ENCODE assay signal across 18 cellular contexts in the genomic region with DNA sequence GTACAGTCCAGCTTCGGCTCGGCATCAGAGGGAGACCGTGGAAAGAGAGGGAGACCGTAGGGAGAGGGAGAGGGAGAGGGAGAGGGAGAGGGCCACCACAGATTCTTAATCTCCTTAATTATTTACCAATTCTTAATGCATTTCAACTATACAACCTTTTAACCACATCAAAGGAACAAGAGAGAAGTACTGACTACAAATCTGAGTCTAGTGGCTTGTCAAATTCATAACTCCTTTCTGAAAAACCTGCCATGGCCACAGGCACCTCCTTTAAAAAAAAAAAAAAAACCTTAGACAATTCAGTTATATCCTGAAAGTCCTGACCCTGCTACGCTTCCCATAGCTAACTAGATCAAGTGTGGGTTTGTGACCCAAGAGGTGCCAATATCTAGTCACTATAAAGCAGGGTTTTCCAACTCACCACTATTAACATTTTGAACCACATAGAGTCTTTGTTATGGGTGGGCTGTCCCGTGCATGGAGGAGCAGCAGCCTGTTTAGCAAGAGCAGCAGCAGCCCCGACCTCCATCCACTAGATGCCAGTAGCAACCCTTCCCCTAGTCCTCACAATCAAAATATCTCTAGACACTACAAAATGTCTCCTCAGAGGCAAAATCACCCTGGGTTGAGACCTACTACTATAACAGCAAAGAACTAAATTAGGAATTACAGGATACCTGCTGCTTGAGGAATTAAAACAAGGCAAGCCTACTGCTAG. TPM values are rescaled to one million over a fixed set of nuclear protein-coding genes. Genes with fewer than 3 reads are reported as not detected.
DNase-seq lines count a peak whose midpoint lies in the region; ATAC-seq and TF ChIP-seq lines count a peak whose summit lies in the region.
"Had no signal": no experiment of that assay in that cellular context is flagged by ENCODE, and none has a peak within 500 bp of the region (broad histone marks: within the 10 kb centered on the region; RNA-seq: fewer than 3 reads in every experiment).

No MANE protein-coding gene starts in this region.

- intact Hi-C loops in activated CD8-positive, alpha-beta T cell treated with anti-CD3 and anti-CD28 coated beads for 36 hours (cut with micrococcal nuclease): no loop called here
- intact Hi-C loops in naive thymus-derived CD4-positive, alpha-beta T cell (cut with micrococcal nuclease): no loop called here
- intact Hi-C loops in esophagus muscularis mucosa (cut with DNase I): no loop called here

- no peak overlapping the region for H3K4me3 ChIP-seq in naive thymus-derived CD4-positive, alpha-beta T cell (ENCODE audit: low read length)
- H3K4me3 ChIP-seq in esophagus muscularis mucosa: no peak overlapping the region
- H3K4me3 ChIP-seq: A549, body of pancreas had no signal

- H3K27ac ChIP-seq in naive thymus-derived CD4-positive, alpha-beta T cell (ENCODE audit: low read depth, low read length): no peak overlapping the region
- no peak overlapping the region for H3K27ac ChIP-seq in esophagus muscularis mucosa (replicated peaks in 1 of 4)
- H3K27ac ChIP-seq: A549, body of pancreas had no signal

- TF ChIP-seq EP300 in esophagus muscularis mucosa (IDR thresholded peaks at IDR 0.05): no peak

- peak overlapping the region in 1 of 2 donors; percentile 7 for H3K4me3 Mint-ChIP-seq in activated T-cell treated with anti-CD3 and anti-CD28 coated beads, Interleukin-2, amount 50 U/mL, for 72 hours
- H3K4me3 Mint-ChIP-seq in activated CD8-positive, alpha-beta T cell treated with anti-CD3 and anti-CD28 coated beads for 36 hours: no peak overlapping the region
- peak overlapping the region in 7 of 10 donors; percentile 3 to 50 (median 29) for H3K4me3 Mint-ChIP-seq in naive thymus-derived CD4-positive, alpha-beta T cell

- H3K36me3 ChIP-seq in naive thymus-derived CD4-positive, alpha-beta T cell (ENCODE audit: control insufficient read depth in 2 of 3, insufficient read depth in 3 of 3, low read length in 3 of 3): no peaks in the 10 kb centered on the region
- peaks cover 0 to 5% (median 2%) of the 10 kb centered on the region in 4 donors for H3K36me3 ChIP-seq in esophagus muscularis mucosa

- H3K4me1 Mint-ChIP-seq in activated T-cell treated with anti-CD3 and anti-CD28 coated beads, Interleukin-2, amount 50 U/mL, for 72 hours (ENCODE audit: low read depth): peaks cover 20% of the 10 kb centered on the region
- peaks cover 34% of the 10 kb centered on the region for H3K4me1 Mint-ChIP-seq in activated CD8-positive, alpha-beta T cell treated with anti-CD3 and anti-CD28 coated beads for 36 hours (ENCODE audit: low read depth)
- H3K4me1 Mint-ChIP-seq in naive thymus-derived CD4-positive, alpha-beta T cell: peaks cover 22 to 64% (median 43%) of the 10 kb centered on the region in 7 donors

- H3K36me3 Mint-ChIP-seq in activated T-cell treated with anti-CD3 and anti-CD28 coated beads, Interleukin-2, amount 50 U/mL, for 72 hours (ENCODE audit: insufficient read depth in 2 of 2): peaks cover 0 to 3% of the 10 kb centered on the region in 2 donors
- H3K36me3 Mint-ChIP-seq in activated CD8-positive, alpha-beta T cell treated with anti-CD3 and anti-CD28 coated beads for 36 hours (ENCODE audit: low read depth): peaks cover 18% of the 10 kb centered on the region
- H3K36me3 Mint-ChIP-seq in naive thymus-derived CD4-positive, alpha-beta T cell: peaks cover 0 to 21% (median 13%) of the 10 kb centered on the region in 5 donors

- DNase-seq in activated T-cell treated with anti-CD3 and anti-CD28 coated beads, Interleukin-2, amount 50 U/mL, for 72 hours: no peak
- no peak for DNase-seq in activated T-cell treated with anti-CD3 and anti-CD28 coated beads for 4 hours
- DNase-seq in activated CD8-positive, alpha-beta T cell treated with anti-CD3 and anti-CD28 coated beads for 36 hours: peak; percentile 22
- DNase-seq in naive thymus-derived CD4-positive, alpha-beta T cell: no peak
- DNase-seq in esophagus muscularis mucosa (ENCODE audit: extremely low spot score): no peak
- DNase-seq in NK-92 treated with Interleukin-12 subunit alpha and Interleukin-12 subunit beta, amount 100 ng/mL, for 24 hours (lab: John Stamatoyannopoulos, UW): no peak
- DNase-seq: activated CD4-positive, alpha-beta T cell treated with anti-CD3 and anti-CD28 coated beads, Interleukin-2, amount 50 U/mL, for 1 hour; activated effector memory CD4-positive, alpha-beta T cell treated with anti-CD3 and anti-CD28 coated beads, Interleukin-2, amount 50 U/mL, for 16 hours; body of pancreas; effector CD4-positive, alpha-beta T cell; IMR-90; NCI-H1048; NCI-H82; SHP77 treated with DMSO at 0.1 percent for 48 hours; T-helper 9 cell had no signal

- POLR2A ChIA-PET in activated CD8-positive, alpha-beta T cell treated with anti-CD3 and anti-CD28 coated beads for 36 hours (lab: Charles Lee): interaction anchor here (0.8 to 1.2 kb wide), 2 partner anchors 20 to 29 kb away, joined by 3 read pairs; no protein-coding TSS in a partner anchor
- POLR2A ChIA-PET in naive thymus-derived CD4-positive, alpha-beta T cell (lab: Charles Lee): interaction anchor here (0.6 kb wide), 1 partner anchor 24 kb away, joined by 3 read pairs; no protein-coding TSS in a partner anchor

- H3K27me3 ChIP-seq in naive thymus-derived CD4-positive, alpha-beta T cell (ENCODE audit: control insufficient read depth in 2 of 2, insufficient read depth in 2 of 2, low read length in 2 of 2): no peaks in the 10 kb centered on the region
- no peaks in the 10 kb centered on the region for H3K27me3 ChIP-seq in esophagus muscularis mucosa
- H3K27me3 ChIP-seq: body of pancreas had no signal

- H3K9me3 ChIP-seq in naive thymus-derived CD4-positive, alpha-beta T cell (ENCODE audit: control insufficient read depth in 2 of 3, low read length in 3 of 3): no peaks in the 10 kb centered on the region
- H3K9me3 ChIP-seq in esophagus muscularis mucosa: no peaks in the 10 kb centered on the region
- H3K9me3 ChIP-seq: A549, body of pancreas had no signal

- peak; percentile 18 to 50 for ATAC-seq in activated T-cell treated with anti-CD3 and anti-CD28 coated beads, Interleukin-2, amount 50 U/mL, for 72 hours (replicated peaks in 1 of 2)
- ATAC-seq in HG03442 (IDR thresholded peaks at IDR 0.05; ENCODE audit: unreplicated experiment) (peak; percentile 49), HG03175 (IDR thresholded peaks at IDR 0.05; ENCODE audit: unreplicated experiment) (no peak)
- peak; percentile 76 for ATAC-seq in activated CD8-positive, alpha-beta T cell treated with anti-CD3 and anti-CD28 coated beads for 36 hours
- ATAC-seq in naive thymus-derived CD4-positive, alpha-beta T cell: peak; percentile 54
- ATAC-seq: body of pancreas had no signal

- CTCF ChIA-PET in activated CD8-positive, alpha-beta T cell treated with anti-CD3 and anti-CD28 coated beads for 36 hours (lab: Charles Lee): no interaction called here
- CTCF ChIA-PET in naive thymus-derived CD4-positive, alpha-beta T cell (lab: Charles Lee): interaction anchor here (1.1 kb wide), 1 partner anchor 10 kb away, joined by 3 read pairs; no protein-coding TSS in a partner anchor

- peaks cover 10 to 17% of the 10 kb centered on the region in 2 donors for H3K4me1 ChIP-seq in naive thymus-derived CD4-positive, alpha-beta T cell (ENCODE audit: control insufficient read depth in 2 of 2, insufficient read depth in 2 of 2, low read length in 2 of 2)
- H3K4me1 ChIP-seq in esophagus muscularis mucosa: peaks cover 6 to 21% (median 11%) of the 10 kb centered on the region in 4 donors

- TF ChIP-seq CTCF in activated CD8-positive, alpha-beta T cell treated with anti-CD3 and anti-CD28 coated beads for 36 hours (IDR thresholded peaks at IDR 0.05): no peak
- TF ChIP-seq CTCF in esophagus muscularis mucosa (IDR thresholded peaks at IDR 0.05): no peak

- WGBS in esophagus muscularis mucosa: 99% methylated on average over 4 of the region's 7 CpGs

- no peak for TF ChIP-seq POLR2A in esophagus muscularis mucosa (IDR thresholded peaks at IDR 0.05; ENCODE audit: low read depth)

- no peaks in the 10 kb centered on the region for H3K9me3 Mint-ChIP-seq in activated T-cell treated with anti-CD3 and anti-CD28 coated beads, Interleukin-2, amount 50 U/mL, for 72 hours
- H3K9me3 Mint-ChIP-seq in activated CD8-positive, alpha-beta T cell treated with anti-CD3 and anti-CD28 coated beads for 36 hours: no peaks in the 10 kb centered on the region
- no peaks in the 10 kb centered on the region for H3K9me3 Mint-ChIP-seq in naive thymus-derived CD4-positive, alpha-beta T cell

- no peak overlapping the region for H3K27ac Mint-ChIP-seq in activated T-cell treated with anti-CD3 and anti-CD28 coated beads, Interleukin-2, amount 50 U/mL, for 72 hours
- H3K27ac Mint-ChIP-seq in activated CD8-positive, alpha-beta T cell treated with anti-CD3 and anti-CD28 coated beads for 36 hours: no peak overlapping the region
- peak overlapping the region in 1 of 9 donors; percentile 43 for H3K27ac Mint-ChIP-seq in naive thymus-derived CD4-positive, alpha-beta T cell

- H3K27me3 Mint-ChIP-seq in activated T-cell treated with anti-CD3 and anti-CD28 coated beads, Interleukin-2, amount 50 U/mL, for 72 hours (ENCODE audit: low read depth): no peaks in the 10 kb centered on the region
- H3K27me3 Mint-ChIP-seq in activated CD8-positive, alpha-beta T cell treated with anti-CD3 and anti-CD28 coated beads for 36 hours: no peaks in the 10 kb centered on the region
- no peaks in the 10 kb centered on the region for H3K27me3 Mint-ChIP-seq in naive thymus-derived CD4-positive, alpha-beta T cell

RNA-seq across cellular contexts. Expression of gene ESCO1, which starts 6.8 kb away (rescaled TPM):
- 10 to 100 TPM; 23.0 to 23.6 TPM for total RNA-seq in activated T-cell treated with anti-CD3 and anti-CD28 coated beads, Interleukin-2, amount 50 U/mL, for 72 hours
- total RNA-seq in activated CD8-positive, alpha-beta T cell treated with anti-CD3 and anti-CD28 coated beads for 36 hours: 10 to 100 TPM; 21.8 to 23.1 TPM
- total RNA-seq in naive thymus-derived CD4-positive, alpha-beta T cell: 10 to 100 TPM; 25.9 to 36.4 (median 35.1) TPM
- 10 to 100 TPM in 1 of 2 donors, 1 to 10 TPM in 1; 7.5 to 10.6 TPM for polyA plus RNA-seq in naive thymus-derived CD4-positive, alpha-beta T cell
- total RNA-seq in esophagus muscularis mucosa: 10 to 100 TPM; 12.6 to 19.5 (median 15.0) TPM

RNA-seq across cellular contexts. Expression of gene SNRPD1, which starts 18.4 kb away (rescaled TPM):
- 10 to 100 TPM; 82.5 to 82.9 TPM for total RNA-seq in activated T-cell treated with anti-CD3 and anti-CD28 coated beads, Interleukin-2, amount 50 U/mL, for 72 hours
- 100 to 1,000 TPM; 148 to 159 TPM for total RNA-seq in activated CD8-positive, alpha-beta T cell treated with anti-CD3 and anti-CD28 coated beads for 36 hours
- 10 to 100 TPM; 21.9 to 83.4 (median 26.5) TPM for total RNA-seq in naive thymus-derived CD4-positive, alpha-beta T cell
- 10 to 100 TPM; 77.5 to 96.7 TPM for polyA plus RNA-seq in naive thymus-derived CD4-positive, alpha-beta T cell
- 1 to 10 TPM; 7.1 to 8.8 (median 8.1) TPM for total RNA-seq in esophagus muscularis mucosa
